In the genomic region with DNA sequence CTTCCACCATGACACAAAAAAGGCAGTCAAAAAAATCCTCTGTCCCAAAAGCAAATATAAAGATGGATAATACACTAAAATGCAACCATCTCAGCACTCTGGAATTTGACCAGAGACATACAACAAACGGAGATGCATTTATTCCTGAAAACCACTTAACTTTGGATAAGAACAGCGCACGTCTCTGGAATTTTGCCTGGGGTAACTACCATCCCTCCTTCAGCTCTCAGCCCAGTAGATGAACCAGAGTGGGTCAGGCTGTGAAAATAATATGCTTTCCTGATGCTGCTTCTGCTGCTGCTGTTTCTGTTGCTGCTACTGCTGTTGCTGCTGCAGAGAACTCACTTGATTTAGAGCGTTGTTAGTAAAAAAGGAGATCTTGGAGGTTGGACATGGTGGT, we compare ENCODE assay signal across 15 cellular contexts.
"Had no signal": no experiment of that assay in that cellular context is flagged by ENCODE, and none has a peak within 500 bp of the region (broad histone marks: within the 10 kb centered on the region; RNA-seq: fewer than 3 reads in every experiment).

No MANE protein-coding gene starts in this region.

- H3K36me3 ChIP-seq: brain microvascular endothelial cell, lower lobe of right lung, ovary, stomach, upper lobe of right lung had no signal

- H3K4me1 ChIP-seq: lower lobe of right lung, stomach, testis, upper lobe of right lung had no signal

- DNase-seq: activated CD4-positive, alpha-beta T cell treated with anti-CD3 and anti-CD28 coated beads for 48 hours; activated gamma-delta T cell treated with Interleukin-2 at 50 U/mL for 16 hours; amygdala; brain microvascular endothelial cell; effector CD8-positive, alpha-beta T cell; head of caudate nucleus; lower lobe of right lung; ovary; stimulated activated CD4-positive, alpha-beta T cell treated with anti-CD3 and anti-CD28 coated beads, Interleukin-12 subunit alpha, Interleukin-12 subunit beta, amount 100 ng/mL, for 4 hours; stimulated activated CD4-positive, alpha-beta T cell treated with anti-CD3 and anti-CD28 coated beads, Interleukin-2, amount 100 ng/mL, for 24 hours; stomach; testis; upper lobe of right lung had no signal

- FAIRE-seq: frontal cortex had no signal

- H3K4me3 ChIP-seq: lower lobe of right lung, ovary, stomach, testis, upper lobe of right lung had no signal

- ATAC-seq: lower lobe of right lung, upper lobe of right lung, WTC11 had no signal

- H3K9me3 ChIP-seq: ovary, stomach, testis, upper lobe of right lung had no signal

- H3K27ac ChIP-seq: brain microvascular endothelial cell, lower lobe of right lung, ovary, stomach, testis, upper lobe of right lung had no signal

- H3K27me3 ChIP-seq: brain microvascular endothelial cell, ovary, stomach, testis, upper lobe of right lung had no signal
